ENCODE assay signal across 1 cellular context in genomic region chr15:57769266-57769665, GRCh38.
TF ChIP-seq lines count a peak whose summit lies in the region.

No MANE protein-coding gene starts in this region.

TF ChIP-seq in H1, 55 proteins besides CTCF, POLR2A, EP300 and RAD21 (continued from another document):
- no peak for TF ChIP-seq CEBPB (IDR thresholded peaks at IDR 0.05; ENCODE audit: low read depth, low read length)
